ENCODE assay signal across 16 cellular contexts in the genomic region with DNA sequence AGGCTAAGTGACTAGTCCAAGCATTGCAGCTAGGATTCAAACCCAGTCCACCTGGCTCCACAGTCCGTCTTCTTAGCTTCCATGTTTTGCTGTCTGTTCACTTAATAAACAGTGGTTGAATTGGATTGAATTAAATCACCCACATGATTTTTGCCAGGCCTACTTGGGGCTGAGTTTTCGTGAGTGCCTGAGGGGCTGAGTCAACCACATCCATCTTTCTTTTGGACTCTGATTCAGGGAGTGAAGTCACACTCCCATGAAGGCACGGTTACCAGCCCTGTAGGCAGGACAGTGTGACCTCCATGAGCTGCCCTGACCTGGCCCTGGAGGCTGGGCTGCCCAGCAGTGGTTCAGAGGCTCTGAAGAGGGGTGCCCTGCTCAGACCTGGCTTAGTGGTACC.
A peak's percentile ranks its signal among the peaks of the same experiment; 100 is the strongest.
DNase-seq lines count a peak whose midpoint lies in the region; ATAC-seq and TF ChIP-seq lines count a peak whose summit lies in the region.
"Had no signal": no experiment of that assay in that cellular context is flagged by ENCODE, and none has a peak within 500 bp of the region (broad histone marks: within the 10 kb centered on the region; RNA-seq: fewer than 3 reads in every experiment).

No MANE protein-coding gene starts in this region.

- DNase-seq in cardiac septum (ENCODE audit: low spot score): peak; percentile 50
- no peak for DNase-seq in right atrium auricular region (ENCODE audit: low spot score)
- peak; percentile 68 for DNase-seq in adipocyte (ENCODE audit: low read depth)
- DNase-seq in foreskin keratinocyte: peak in 1 of 2 donors; percentile 56
- DNase-seq in NCI-H526 (lab: John Stamatoyannopoulos, UW): no peak
- DNase-seq: 8988T; activated naive CD4-positive, alpha-beta T cell treated with Interleukin-2 at 50 U/mL for 16 hours; DMS 273 treated with DMSO at 0.1 percent for 48 hours; H7; NCI-H524 treated with DMSO at 0.1 percent for 48 hours; nephron progenitor cell; Right ventricle myocardium superior had no signal

- no peaks in the 10 kb centered on the region for H3K9me3 ChIP-seq in right atrium auricular region
- no peaks in the 10 kb centered on the region for H3K9me3 ChIP-seq in adipocyte (ENCODE audit: control insufficient read depth, low read length)
- H3K9me3 ChIP-seq: suprapubic skin had no signal

- no peaks in the 10 kb centered on the region for H3K27me3 ChIP-seq in right atrium auricular region
- H3K27me3 ChIP-seq in adipocyte (replicated peaks; ENCODE audit: control insufficient read depth, insufficient read depth, low read length): no peaks in the 10 kb centered on the region
- H3K27me3 ChIP-seq in foreskin keratinocyte: no peaks in the 10 kb centered on the region

- H3K9ac ChIP-seq in adipocyte (ENCODE audit: low read length): peak overlapping the region; percentile 27

- ATAC-seq in foreskin keratinocyte (peak; percentile 56), HG02970 (IDR thresholded peaks at IDR 0.05; ENCODE audit: low FRiP score, unreplicated experiment) (no peak), GM18868 (IDR thresholded peaks at IDR 0.05; ENCODE audit: unreplicated experiment) (no peak), GM18867 (IDR thresholded peaks at IDR 0.05; ENCODE audit: unreplicated experiment) (no peak)

- no peak for TF ChIP-seq CTCF in right atrium auricular region (IDR thresholded peaks at IDR 0.05)
- no peak for TF ChIP-seq CTCF in foreskin keratinocyte (conservative IDR thresholded peaks at IDR 0.05)

- H3K36me3 ChIP-seq in right atrium auricular region (no peaks in the 10 kb centered on the region), adipocyte (ENCODE audit: control insufficient read depth, insufficient read depth, low read length, severe bottlenecking) (no peaks in the 10 kb centered on the region)
- H3K36me3 ChIP-seq: suprapubic skin had no signal

- intact Hi-C loops in cardiac septum (cut with DNase I): no loop called here

- H3K4me1 ChIP-seq in right atrium auricular region (peaks cover 0 to 21% of the 10 kb centered on the region in 2 donors), adipocyte (ENCODE audit: control insufficient read depth, insufficient read depth, low read length) (peaks cover 44% of the 10 kb centered on the region), foreskin keratinocyte (peaks cover 23% of the 10 kb centered on the region)
- H3K4me1 ChIP-seq: suprapubic skin had no signal

- H3K4me3 ChIP-seq in right atrium auricular region (no peak overlapping the region), adipocyte (ENCODE audit: low read length) (no peak overlapping the region)
- H3K4me3 ChIP-seq: suprapubic skin had no signal

- peak overlapping the region in 1 of 2 donors; percentile 16 for H3K27ac ChIP-seq in right atrium auricular region
- H3K27ac ChIP-seq in foreskin keratinocyte: no peak overlapping the region
- H3K27ac ChIP-seq: suprapubic skin had no signal

Comparison
In these comparisons a context has a peak if more than half of its experiments do, and no peak if none do; other contexts are left out.
1. DNase-seq: peak in cardiac septum (single experiment) and adipocyte (single experiment); none in right atrium auricular region (single experiment) and NCI-H526 (0 of 2).